In genomic region chr7:37083311-37084096, GRCh38 we compare ENCODE assay signal across 13 cellular contexts.
DNase-seq lines count a peak whose midpoint lies in the region; ATAC-seq and TF ChIP-seq lines count a peak whose summit lies in the region.
"Had no signal": no experiment of that assay in that cellular context is flagged by ENCODE, and none has a peak within 500 bp of the region (broad histone marks: within the 10 kb centered on the region; RNA-seq: fewer than 3 reads in every experiment).

No MANE protein-coding gene starts in this region.

- no peaks in the 10 kb centered on the region for H3K27me3 ChIP-seq in muscle layer of duodenum (ENCODE audit: low read depth, low read length)
- H3K27me3 ChIP-seq in uterus = no peaks in the 10 kb centered on the region

- peaks cover 39% of the 10 kb centered on the region for H3K36me3 Mint-ChIP-seq in activated naive CD8-positive, alpha-beta T cell treated with anti-CD3 and anti-CD28 coated beads, Interleukin-2, amount 10 ng/mL, durations not matched to agents 7 days and 5 days
- peaks cover 38% of the 10 kb centered on the region for H3K36me3 Mint-ChIP-seq in activated naive CD8-positive, alpha-beta T cell treated with anti-CD3 and anti-CD28 coated beads, Interleukin-2, amount 50 U/mL, for 24 hours (ENCODE audit: low read depth)
- H3K36me3 Mint-ChIP-seq in endothelial cell (ENCODE audit: low read depth, unreplicated experiment) = peaks cover 20% of the 10 kb centered on the region

- TF ChIP-seq CTCF in endothelial cell (IDR thresholded peaks at IDR 0.05; ENCODE audit: unreplicated experiment) (no peak), uterus (IDR thresholded peaks at IDR 0.05) (no peak)

- no peak for TF ChIP-seq POLR2A in uterus (IDR thresholded peaks at IDR 0.05)

- DNase-seq in activated naive CD8-positive, alpha-beta T cell treated with anti-CD3 and anti-CD28 coated beads, Interleukin-2, amount 10 ng/mL, durations not matched to agents 7 days and 5 days = no peak
- DNase-seq in activated naive CD8-positive, alpha-beta T cell treated with anti-CD3 and anti-CD28 coated beads, Interleukin-2, amount 50 U/mL, for 24 hours = no peak
- DNase-seq in endothelial cell (ENCODE audit: low spot score) (no peak), uterus (peak; percentile 39 to 49), NCI-H1930 (lab: John Stamatoyannopoulos, UW) (no peak)
- DNase-seq: midbrain, NCI-H226, SIG-M5 had no signal

- H3K36me3 ChIP-seq in muscle layer of duodenum (ENCODE audit: control insufficient read depth in 1 of 2, insufficient read depth in 2 of 2, low read length in 2 of 2) (no peaks in the 10 kb centered on the region), uterus (no peaks in the 10 kb centered on the region)

- H3K4me3 Mint-ChIP-seq in activated naive CD8-positive, alpha-beta T cell treated with anti-CD3 and anti-CD28 coated beads, Interleukin-2, amount 10 ng/mL, durations not matched to agents 7 days and 5 days = no peak overlapping the region
- no peak overlapping the region for H3K4me3 Mint-ChIP-seq in activated naive CD8-positive, alpha-beta T cell treated with anti-CD3 and anti-CD28 coated beads, Interleukin-2, amount 50 U/mL, for 24 hours
- H3K4me3 Mint-ChIP-seq in endothelial cell (ENCODE audit: unreplicated experiment) = no peak overlapping the region
- H3K4me3 Mint-ChIP-seq: activated naive CD8-positive, alpha-beta T cell; IgD-negative memory B cell had no signal

- H3K9me3 Mint-ChIP-seq in activated naive CD8-positive, alpha-beta T cell treated with anti-CD3 and anti-CD28 coated beads, Interleukin-2, amount 10 ng/mL, durations not matched to agents 7 days and 5 days = peaks cover 2% of the 10 kb centered on the region
- H3K9me3 Mint-ChIP-seq in activated naive CD8-positive, alpha-beta T cell treated with anti-CD3 and anti-CD28 coated beads, Interleukin-2, amount 50 U/mL, for 24 hours = no peaks in the 10 kb centered on the region
- H3K9me3 Mint-ChIP-seq in endothelial cell (ENCODE audit: unreplicated experiment) = no peaks in the 10 kb centered on the region
- H3K9me3 Mint-ChIP-seq: IgD-negative memory B cell had no signal

- H3K4me3 ChIP-seq in muscle layer of duodenum (ENCODE audit: low read depth in 1 of 2, low read length in 2 of 2) (peak overlapping the region in 1 of 2 donors; percentile 32), uterus (no peak overlapping the region)

- H3K9me3 ChIP-seq in muscle layer of duodenum (ENCODE audit: control insufficient read depth in 1 of 2, low read length in 2 of 2) (no peaks in the 10 kb centered on the region), uterus (no peaks in the 10 kb centered on the region)

- no peaks in the 10 kb centered on the region for H3K27me3 Mint-ChIP-seq in activated naive CD8-positive, alpha-beta T cell treated with anti-CD3 and anti-CD28 coated beads, Interleukin-2, amount 10 ng/mL, durations not matched to agents 7 days and 5 days
- no peaks in the 10 kb centered on the region for H3K27me3 Mint-ChIP-seq in activated naive CD8-positive, alpha-beta T cell treated with anti-CD3 and anti-CD28 coated beads, Interleukin-2, amount 50 U/mL, for 24 hours
- peaks cover 6% of the 10 kb centered on the region for H3K27me3 Mint-ChIP-seq in endothelial cell (ENCODE audit: unreplicated experiment)
- H3K27me3 Mint-ChIP-seq: activated naive CD8-positive, alpha-beta T cell; IgD-negative memory B cell had no signal

- peak overlapping the region; percentile 70 for H3K27ac ChIP-seq in muscle layer of duodenum (ENCODE audit: low read length)
- H3K27ac ChIP-seq in uterus = peak overlapping the region; percentile 52 to 71

- no peak for ATAC-seq in activated naive CD8-positive, alpha-beta T cell treated with anti-CD3 and anti-CD28 coated beads, Interleukin-2, amount 10 ng/mL, durations not matched to agents 7 days and 5 days (ENCODE audit: low read depth)
- ATAC-seq in activated naive CD8-positive, alpha-beta T cell treated with anti-CD3 and anti-CD28 coated beads, Interleukin-2, amount 50 U/mL, for 24 hours = no peak
- ATAC-seq in HG03175 (IDR thresholded peaks at IDR 0.05; ENCODE audit: unreplicated experiment) = no peak
- no peak for ATAC-seq in GM18907 (IDR thresholded peaks at IDR 0.05; ENCODE audit: unreplicated experiment)

- peaks cover 3 to 23% of the 10 kb centered on the region in 2 donors for H3K4me1 ChIP-seq in muscle layer of duodenum (ENCODE audit: control insufficient read depth in 1 of 2, insufficient read depth in 2 of 2, low read length in 2 of 2)
- H3K4me1 ChIP-seq in uterus = no peaks in the 10 kb centered on the region

- intact Hi-C loops in uterus (cut with DNase I; ENCODE audit: low total_unique reads) = no loop called here

- peaks cover 23% of the 10 kb centered on the region for H3K4me1 Mint-ChIP-seq in activated naive CD8-positive, alpha-beta T cell treated with anti-CD3 and anti-CD28 coated beads, Interleukin-2, amount 10 ng/mL, durations not matched to agents 7 days and 5 days
- peaks cover 32% of the 10 kb centered on the region for H3K4me1 Mint-ChIP-seq in activated naive CD8-positive, alpha-beta T cell treated with anti-CD3 and anti-CD28 coated beads, Interleukin-2, amount 50 U/mL, for 24 hours
- no peaks in the 10 kb centered on the region for H3K4me1 Mint-ChIP-seq in endothelial cell (ENCODE audit: unreplicated experiment)

- POLR2A ChIA-PET in activated naive CD8-positive, alpha-beta T cell treated with anti-CD3 and anti-CD28 coated beads, Interleukin-2, amount 10 ng/mL, durations not matched to agents 7 days and 5 days (lab: Charles Lee) = no interaction called here

- H3K27ac Mint-ChIP-seq in activated naive CD8-positive, alpha-beta T cell treated with anti-CD3 and anti-CD28 coated beads, Interleukin-2, amount 10 ng/mL, durations not matched to agents 7 days and 5 days = peak overlapping the region; percentile 49
- no peak overlapping the region for H3K27ac Mint-ChIP-seq in activated naive CD8-positive, alpha-beta T cell treated with anti-CD3 and anti-CD28 coated beads, Interleukin-2, amount 50 U/mL, for 24 hours
- peak overlapping the region; percentile 26 for H3K27ac Mint-ChIP-seq in endothelial cell (ENCODE audit: unreplicated experiment)
- H3K27ac Mint-ChIP-seq: activated naive CD8-positive, alpha-beta T cell had no signal

Comparison
In these comparisons a context has a peak if more than half of its experiments do, and no peak if none do; other contexts are left out.
1. DNase-seq: peak in uterus (2 of 2); none in activated naive CD8-positive, alpha-beta T cell treated with anti-CD3 and anti-CD28 coated beads, Interleukin-2, amount 10 ng/mL, durations not matched to agents 7 days and 5 days (single experiment), activated naive CD8-positive, alpha-beta T cell treated with anti-CD3 and anti-CD28 coated beads, Interleukin-2, amount 50 U/mL, for 24 hours (single experiment), endothelial cell (single experiment) and NCI-H1930 (0 of 2).